In the genomic region with DNA sequence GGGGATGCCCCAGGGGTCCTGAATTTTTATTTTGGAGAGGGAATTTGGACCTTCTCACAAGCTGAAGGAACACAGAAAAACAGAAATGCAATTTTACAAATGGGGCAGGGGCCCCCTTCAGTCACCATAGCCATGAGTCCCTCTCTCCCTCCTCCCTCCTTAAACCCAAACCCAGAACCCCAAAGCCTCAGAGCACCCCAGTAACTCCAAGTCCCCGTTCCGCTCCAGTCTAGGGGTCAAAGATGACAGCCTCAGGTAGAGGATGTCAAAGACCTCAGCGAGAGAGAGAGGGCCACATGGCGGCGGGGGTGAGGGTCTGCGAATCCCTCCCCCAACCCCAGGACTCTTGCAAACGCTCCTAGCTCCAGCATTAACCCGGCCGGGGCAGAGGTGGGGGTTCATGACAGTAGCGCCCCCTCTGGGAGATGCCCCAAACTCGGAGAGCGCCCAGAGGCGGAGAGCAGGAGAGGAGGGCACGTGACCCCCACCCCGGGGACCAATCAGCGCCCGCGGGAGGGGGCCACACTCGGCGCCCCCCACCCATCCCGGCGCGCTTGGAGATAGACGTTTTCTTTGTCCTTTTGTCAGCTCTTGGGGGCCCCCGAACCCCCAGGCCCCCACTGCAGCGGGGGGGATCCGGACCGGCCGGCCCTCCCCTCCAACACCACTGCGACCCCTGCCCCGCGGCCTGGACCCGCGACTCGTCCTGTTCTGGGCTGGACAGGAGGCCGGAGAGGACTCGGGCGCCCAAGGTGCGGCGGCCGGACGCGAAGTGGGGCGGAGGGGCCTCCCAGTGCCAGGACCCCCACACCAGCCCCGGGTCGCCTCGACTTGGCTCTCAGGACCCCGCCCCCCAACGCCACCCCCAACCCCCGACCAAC, we compare ENCODE assay signal across 14 cellular contexts. TPM values are rescaled to one million over a fixed set of nuclear protein-coding genes. Genes with fewer than 3 reads are reported as not detected.
DNase-seq lines count a peak whose midpoint lies in the region; ATAC-seq and TF ChIP-seq lines count a peak whose summit lies in the region.
"Had no signal": no experiment of that assay in that cellular context is flagged by ENCODE, and none has a peak within 500 bp of the region (broad histone marks: within the 10 kb centered on the region; RNA-seq: fewer than 3 reads in every experiment).

No MANE protein-coding gene starts in this region.

- H3K27ac Mint-ChIP-seq in activated CD8-positive, alpha-beta T cell treated with anti-CD3 and anti-CD28 coated beads, Interleukin-2, amount 10 ng/mL, durations not matched to agents 7 days and 5 days: no peak overlapping the region

- peaks cover 0 to 21% of the 10 kb centered on the region in 2 donors for H3K27me3 ChIP-seq in right atrium auricular region

- H3K4me3 ChIP-seq in right atrium auricular region (peak overlapping the region; percentile 29 to 43), cardiac fibroblast (replicated peaks in 1 of 2; ENCODE audit: low read depth in 2 of 2, low read length in 2 of 2) (peak overlapping the region; percentile 34 to 81), mesodermal cell (ENCODE audit: extremely low read depth, insufficient read depth, low read length, poor library complexity, severe bottlenecking) (peak overlapping the region; percentile 46)

- peaks cover 0 to 33% of the 10 kb centered on the region in 2 donors for H3K4me1 ChIP-seq in right atrium auricular region
- peaks cover 18% of the 10 kb centered on the region for H3K4me1 ChIP-seq in mesodermal cell (ENCODE audit: control insufficient read depth, insufficient read depth, low read length, poor library complexity, severe bottlenecking)

- peaks cover 6% of the 10 kb centered on the region for H3K4me1 Mint-ChIP-seq in activated CD8-positive, alpha-beta T cell treated with anti-CD3 and anti-CD28 coated beads, Interleukin-2, amount 10 ng/mL, durations not matched to agents 7 days and 5 days (ENCODE audit: low read depth)

- 8 to 16% methylated on average over 9 to 24 of the region's 50 CpGs for WGBS in mesodermal cell (ENCODE audit: insufficient coverage in 2 of 2), 2 experiments

- DNase-seq in right atrium auricular region (ENCODE audit: low spot score) (no peak), left ventricle myocardium superior (no peak), cardiac fibroblast (ENCODE audit: low read depth in 2 of 2) (no peak), NCI-H2196 treated with DMSO at 0.1 percent for 48 hours (lab: John Stamatoyannopoulos, UW; ENCODE audit: unreplicated experiment) (no peak), SK-N-DZ (ENCODE audit: low spot score) (no peak)
- no peak for DNase-seq in activated CD8-positive, alpha-beta T cell treated with anti-CD3 and anti-CD28 coated beads, Interleukin-2, amount 10 ng/mL, durations not matched to agents 7 days and 5 days
- DNase-seq: activated CD8-positive, alpha-beta memory T cell treated with anti-CD3 and anti-CD28 coated beads, Interleukin-2, amount 50 U/mL, for 48 hours; AML-193; cerebellar nuclear complex; NCI-H2107 had no signal

- H3K9me3 ChIP-seq in right atrium auricular region: no peaks in the 10 kb centered on the region
- H3K9me3 ChIP-seq in mesodermal cell (ENCODE audit: control insufficient read depth, low read length): no peaks in the 10 kb centered on the region

- no peaks in the 10 kb centered on the region for H3K36me3 ChIP-seq in right atrium auricular region
- H3K36me3 ChIP-seq in mesodermal cell (ENCODE audit: control insufficient read depth, insufficient read depth, low read length): no peaks in the 10 kb centered on the region

- TF ChIP-seq CTCF in right atrium auricular region (IDR thresholded peaks at IDR 0.05) (no peak), cardiac fibroblast (IDR thresholded peaks at IDR 0.05; ENCODE audit: low read depth, low read length) (peak; percentile 14)

- H3K27me3 Mint-ChIP-seq in activated CD8-positive, alpha-beta T cell treated with anti-CD3 and anti-CD28 coated beads, Interleukin-2, amount 10 ng/mL, durations not matched to agents 7 days and 5 days (ENCODE audit: low read depth): peaks cover 42% of the 10 kb centered on the region

- no peaks in the 10 kb centered on the region for H3K36me3 Mint-ChIP-seq in activated CD8-positive, alpha-beta T cell treated with anti-CD3 and anti-CD28 coated beads, Interleukin-2, amount 10 ng/mL, durations not matched to agents 7 days and 5 days (ENCODE audit: low read depth)

- no peak overlapping the region for H3K4me3 Mint-ChIP-seq in activated CD8-positive, alpha-beta T cell treated with anti-CD3 and anti-CD28 coated beads, Interleukin-2, amount 10 ng/mL, durations not matched to agents 7 days and 5 days

- H3K27ac ChIP-seq in right atrium auricular region (no peak overlapping the region), mesodermal cell (ENCODE audit: low read depth, low read length, severe bottlenecking) (no peak overlapping the region)

- CTCF ChIA-PET in activated CD8-positive, alpha-beta T cell treated with anti-CD3 and anti-CD28 coated beads, Interleukin-2, amount 10 ng/mL, durations not matched to agents 7 days and 5 days (lab: Charles Lee): interaction anchor here (1.4 to 2.0 kb wide), 2 partner anchors 9 to 54 kb away, joined by 3 to 9 read pairs; no protein-coding TSS in a partner anchor

- ATAC-seq in left ventricle myocardium superior (no peak), GM21717 (IDR thresholded peaks at IDR 0.05; ENCODE audit: unreplicated experiment) (no peak)
- ATAC-seq in activated CD8-positive, alpha-beta T cell treated with anti-CD3 and anti-CD28 coated beads, Interleukin-2, amount 10 ng/mL, durations not matched to agents 7 days and 5 days: no peak
- ATAC-seq: sciatic nerve had no signal

- intact Hi-C loops in left ventricle myocardium superior (cut with micrococcal nuclease): no loop called here

- POLR2A ChIA-PET in activated CD8-positive, alpha-beta T cell treated with anti-CD3 and anti-CD28 coated beads, Interleukin-2, amount 10 ng/mL, durations not matched to agents 7 days and 5 days (lab: Charles Lee): no interaction called here

- H3K9me3 Mint-ChIP-seq in activated CD8-positive, alpha-beta T cell treated with anti-CD3 and anti-CD28 coated beads, Interleukin-2, amount 10 ng/mL, durations not matched to agents 7 days and 5 days (ENCODE audit: insufficient read depth): no peaks in the 10 kb centered on the region

RNA-seq across cellular contexts. Expression of gene SEMA6B, which starts 20.8 kb away (rescaled TPM):
- 10 to 100 TPM in 1 of 2 donors, 1 to 10 TPM in 1; 3.9 to 10.8 TPM for total RNA-seq in right atrium auricular region
- 15.7 TPM for total RNA-seq in left ventricle myocardium superior
- polyA plus RNA-seq in mesodermal cell (2013, experiment 1 of 2): 10.8 TPM
- polyA plus RNA-seq in mesodermal cell (2013, experiment 2 of 2): 10.8 TPM
- total RNA-seq in activated CD8-positive, alpha-beta T cell treated with anti-CD3 and anti-CD28 coated beads, Interleukin-2, amount 10 ng/mL, durations not matched to agents 7 days and 5 days: not detected
- polyA plus RNA-seq in SK-N-DZ (2014; cell fraction: cytosol; rRNA removed): 2.1 and 2.6 TPM in 2 replicates
- 2.5 and 2.6 TPM in 2 replicates for polyA plus RNA-seq in SK-N-DZ (2014; cell fraction: nucleus; rRNA removed)

RNA-seq across cellular contexts. Expression of gene LRG1, which starts 40.4 kb away (rescaled TPM):
- total RNA-seq in right atrium auricular region (under 1 TPM in 1 of 2 donors, not detected in 1; 0.67 TPM), left ventricle myocardium superior (0.30 TPM)
- 1.6 TPM for polyA plus RNA-seq in mesodermal cell (2013, experiment 1 of 2)
- 1.1 TPM for polyA plus RNA-seq in mesodermal cell (2013, experiment 2 of 2)
- total RNA-seq in activated CD8-positive, alpha-beta T cell treated with anti-CD3 and anti-CD28 coated beads, Interleukin-2, amount 10 ng/mL, durations not matched to agents 7 days and 5 days: not detected
- polyA plus RNA-seq in SK-N-DZ (2014; cell fraction: cytosol; rRNA removed): not detected in 2 replicates
- polyA plus RNA-seq in SK-N-DZ (2014; cell fraction: nucleus; rRNA removed): not detected in 2 replicates

RNA-seq across cellular contexts. Expression of gene PLIN5, which starts 45.2 kb away (rescaled TPM):
- total RNA-seq in right atrium auricular region: 10 to 100 TPM; 21.4 to 43.6 TPM
- total RNA-seq in left ventricle myocardium superior: 44.2 TPM
- polyA plus RNA-seq in mesodermal cell (2013, experiment 1 of 2): 0.41 TPM
- polyA plus RNA-seq in mesodermal cell (2013, experiment 2 of 2): 0.20 TPM
- total RNA-seq in activated CD8-positive, alpha-beta T cell treated with anti-CD3 and anti-CD28 coated beads, Interleukin-2, amount 10 ng/mL, durations not matched to agents 7 days and 5 days: not detected
- polyA plus RNA-seq in SK-N-DZ (2014; cell fraction: cytosol; rRNA removed): 0.60 and 0.77 TPM in 2 replicates
- 2.4 and 3.9 TPM in 2 replicates for polyA plus RNA-seq in SK-N-DZ (2014; cell fraction: nucleus; rRNA removed)
- polyA plus RNA-seq: keratinocyte had no signal

RNA-seq across cellular contexts. Expression of gene TNFAIP8L1, which starts 59.1 kb away (rescaled TPM):
- total RNA-seq in right atrium auricular region (1 to 10 TPM; 2.6 to 4.2 TPM), left ventricle myocardium superior (4.8 TPM)
- 18.1 TPM for polyA plus RNA-seq in mesodermal cell (2013, experiment 1 of 2)
- polyA plus RNA-seq in mesodermal cell (2013, experiment 2 of 2): 14.3 TPM
- 10 to 100 TPM; 19.4 to 20.2 TPM for total RNA-seq in activated CD8-positive, alpha-beta T cell treated with anti-CD3 and anti-CD28 coated beads, Interleukin-2, amount 10 ng/mL, durations not matched to agents 7 days and 5 days
- 5.4 and 8.5 TPM in 2 replicates for polyA plus RNA-seq in SK-N-DZ (2014; cell fraction: cytosol; rRNA removed)
- polyA plus RNA-seq in SK-N-DZ (2014; cell fraction: nucleus; rRNA removed): 1.8 and 2.0 TPM in 2 replicates

Comparison
In these comparisons a context has a peak if more than half of its experiments do, and no peak if none do; other contexts are left out.
1. RNA of gene SEMA6B, which starts 20.8 kb away (total RNA-seq): 15.7 TPM in left ventricle myocardium superior (single experiment) and 3.9 to 10.8 TPM in right atrium auricular region; not detected in activated CD8-positive, alpha-beta T cell treated with anti-CD3 and anti-CD28 coated beads, Interleukin-2, amount 10 ng/mL, durations not matched to agents 7 days and 5 days; every median in the first group is over 4 times any median in the second.
2. RNA of gene PLIN5, which starts 45.2 kb away (total RNA-seq): 44.2 TPM in left ventricle myocardium superior (single experiment) and 21.4 to 43.6 TPM in right atrium auricular region; not detected in activated CD8-positive, alpha-beta T cell treated with anti-CD3 and anti-CD28 coated beads, Interleukin-2, amount 10 ng/mL, durations not matched to agents 7 days and 5 days; every median in the first group is over 10 times any median in the second.
3. Peak in every context shown above with its lines, with median percentiles within 50 percentile points of each other: H3K4me3 ChIP-seq.